In genomic region chr2:237118025-237118424, GRCh38 we compare ENCODE assay signal across 1 cellular context.
TF ChIP-seq lines count a peak whose summit lies in the region.

No MANE protein-coding gene starts in this region.

TF ChIP-seq in HepG2, 621 proteins besides CTCF, POLR2A, EP300 and RAD21:
- TF ChIP-seq ZNF430 (CRISPR knock-in tag; IDR thresholded peaks at IDR 0.05), result no peak
- TF ChIP-seq ZSCAN20 (CRISPR knock-in tag; IDR thresholded peaks at IDR 0.05; ENCODE audit: borderline replicate concordance), result no peak
- no peak for TF ChIP-seq RAD51 (IDR thresholded peaks at IDR 0.05; ENCODE audit: borderline replicate concordance)
- no peak for TF ChIP-seq ZNF30 (CRISPR knock-in tag; IDR thresholded peaks at IDR 0.05)
- TF ChIP-seq ZNF569 (CRISPR knock-in tag; IDR thresholded peaks at IDR 0.05; ENCODE audit: borderline replicate concordance), result no peak
- TF ChIP-seq, protein P1, sequence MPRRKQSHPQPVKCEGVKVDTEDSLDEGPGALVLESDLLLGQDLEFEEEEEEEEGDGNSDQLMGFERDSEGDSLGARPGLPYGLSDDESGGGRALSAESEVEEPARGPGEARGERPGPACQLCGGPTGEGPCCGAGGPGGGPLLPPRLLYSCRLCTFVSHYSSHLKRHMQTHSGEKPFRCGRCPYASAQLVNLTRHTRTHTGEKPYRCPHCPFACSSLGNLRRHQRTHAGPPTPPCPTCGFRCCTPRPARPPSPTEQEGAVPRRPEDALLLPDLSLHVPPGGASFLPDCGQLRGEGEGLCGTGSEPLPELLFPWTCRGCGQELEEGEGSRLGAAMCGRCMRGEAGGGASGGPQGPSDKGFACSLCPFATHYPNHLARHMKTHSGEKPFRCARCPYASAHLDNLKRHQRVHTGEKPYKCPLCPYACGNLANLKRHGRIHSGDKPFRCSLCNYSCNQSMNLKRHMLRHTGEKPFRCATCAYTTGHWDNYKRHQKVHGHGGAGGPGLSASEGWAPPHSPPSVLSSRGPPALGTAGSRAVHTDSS (CRISPR knock-in tag; conservative IDR thresholded peaks at IDR 0.05), result no peak
- no peak for TF ChIP-seq NCOA2 (CRISPR knock-in tag; IDR thresholded peaks at IDR 0.05)
- TF ChIP-seq ISX (CRISPR knock-in tag; conservative IDR thresholded peaks at IDR 0.05), result no peak
- TF ChIP-seq RFXAP (CRISPR knock-in tag; IDR thresholded peaks at IDR 0.05; ENCODE audit: borderline replicate concordance), result no peak
- no peak for TF ChIP-seq ZNF639 (CRISPR knock-in tag; conservative IDR thresholded peaks at IDR 0.05)
- TF ChIP-seq GATAD2A (CRISPR knock-in tag; IDR thresholded peaks at IDR 0.05), result no peak
- no peak for TF ChIP-seq ZBTB7B (CRISPR knock-in tag; IDR thresholded peaks at IDR 0.05)
- TF ChIP-seq ZNF232 (CRISPR knock-in tag; IDR thresholded peaks at IDR 0.05; ENCODE audit: borderline replicate concordance), result no peak
- TF ChIP-seq SMARCE1 (IDR thresholded peaks at IDR 0.05; ENCODE audit: borderline replicate concordance), result no peak
